ENCODE assay signal across 1 cellular context in the genomic region with DNA sequence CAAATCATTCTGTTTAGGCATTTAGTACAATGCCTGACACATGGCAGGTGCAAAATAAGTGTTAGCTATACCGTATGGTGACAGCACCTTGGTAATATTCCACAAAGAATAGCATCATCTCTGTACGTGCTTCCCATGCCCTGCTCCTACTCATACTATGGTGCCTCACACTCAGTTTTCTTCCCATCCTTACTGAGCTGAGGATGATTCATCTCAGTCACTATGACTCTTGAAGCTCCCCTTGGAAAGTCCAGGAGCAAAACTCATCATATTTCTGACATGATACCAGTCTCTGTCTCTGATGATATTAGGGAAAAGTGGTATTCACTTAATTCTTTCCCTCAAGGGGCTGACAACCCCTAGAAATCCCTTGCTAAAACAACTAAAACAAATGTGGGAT.
TF ChIP-seq lines count a peak whose summit lies in the region.

No MANE protein-coding gene starts in this region.

TF ChIP-seq in IMR-90, 13 proteins besides CTCF, POLR2A, EP300 and RAD21 (continued from another document):
- TF ChIP-seq, protein P1, sequence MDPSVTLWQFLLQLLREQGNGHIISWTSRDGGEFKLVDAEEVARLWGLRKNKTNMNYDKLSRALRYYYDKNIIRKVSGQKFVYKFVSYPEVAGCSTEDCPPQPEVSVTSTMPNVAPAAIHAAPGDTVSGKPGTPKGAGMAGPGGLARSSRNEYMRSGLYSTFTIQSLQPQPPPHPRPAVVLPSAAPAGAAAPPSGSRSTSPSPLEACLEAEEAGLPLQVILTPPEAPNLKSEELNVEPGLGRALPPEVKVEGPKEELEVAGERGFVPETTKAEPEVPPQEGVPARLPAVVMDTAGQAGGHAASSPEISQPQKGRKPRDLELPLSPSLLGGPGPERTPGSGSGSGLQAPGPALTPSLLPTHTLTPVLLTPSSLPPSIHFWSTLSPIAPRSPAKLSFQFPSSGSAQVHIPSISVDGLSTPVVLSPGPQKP (IDR thresholded peaks at IDR 0.05; ENCODE audit: borderline replicate concordance, low read depth, low read length): no peak
- no peak for TF ChIP-seq CHD1 (IDR thresholded peaks at IDR 0.05; ENCODE audit: low read depth, low read length)
- TF ChIP-seq MAFK (IDR thresholded peaks at IDR 0.05; ENCODE audit: low read depth, low read length): no peak
- TF ChIP-seq BHLHE40 (IDR thresholded peaks at IDR 0.05; ENCODE audit: low read depth, low read length): no peak
- TF ChIP-seq NFE2L2 (IDR thresholded peaks at IDR 0.05; ENCODE audit: low read depth, low read length): no peak
